In the genomic region with DNA sequence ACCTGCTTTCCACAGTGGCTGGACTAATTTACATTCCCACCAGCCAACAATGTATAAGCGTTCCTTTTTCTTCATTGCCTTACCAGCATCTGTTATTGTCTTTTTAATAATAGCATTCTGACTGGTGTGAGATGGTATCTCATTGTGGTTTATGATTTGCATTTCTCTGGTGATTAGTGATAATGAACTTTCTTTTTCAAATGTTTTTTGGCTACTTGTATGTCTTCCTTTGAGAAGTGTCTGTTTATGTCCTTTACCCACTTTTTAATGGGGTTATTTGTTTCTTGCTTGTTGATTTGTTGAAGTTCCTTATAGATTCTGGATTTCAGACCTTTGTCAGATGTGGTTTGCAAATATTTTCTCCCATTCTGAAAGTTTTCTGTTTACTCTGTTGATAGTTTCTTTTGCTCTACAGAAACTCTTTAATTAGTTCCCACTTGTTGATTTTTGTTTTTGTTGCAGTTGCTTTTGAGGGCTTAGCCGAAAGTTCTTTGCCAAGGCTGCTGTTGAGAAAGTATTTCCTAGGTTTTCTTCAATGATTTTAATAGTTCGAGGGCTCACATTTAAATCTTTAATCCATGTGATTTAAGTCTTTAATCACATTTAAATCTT, we compare ENCODE assay signal across 1 cellular context.
TF ChIP-seq lines count a peak whose summit lies in the region.

No MANE protein-coding gene starts in this region.

TF ChIP-seq in HepG2, 621 proteins besides CTCF, POLR2A, EP300 and RAD21:
- TF ChIP-seq CCDC6 (CRISPR knock-in tag; IDR thresholded peaks at IDR 0.05) (no peak), ZNF816 (CRISPR knock-in tag; IDR thresholded peaks at IDR 0.05; ENCODE audit: borderline replicate concordance) (no peak), NFYC (CRISPR knock-in tag; IDR thresholded peaks at IDR 0.05) (no peak), ZNF530 (CRISPR knock-in tag; IDR thresholded peaks at IDR 0.05; ENCODE audit: low read depth) (no peak), SALL1 (CRISPR knock-in tag; IDR thresholded peaks at IDR 0.05) (no peak), CCAR2 (optimal IDR thresholded peaks at IDR 0.05; ENCODE audit: low read depth, low read length) (no peak), KLF9 (CRISPR knock-in tag; IDR thresholded peaks at IDR 0.05; ENCODE audit: low read depth) (no peak)
- TF ChIP-seq, protein P1, sequence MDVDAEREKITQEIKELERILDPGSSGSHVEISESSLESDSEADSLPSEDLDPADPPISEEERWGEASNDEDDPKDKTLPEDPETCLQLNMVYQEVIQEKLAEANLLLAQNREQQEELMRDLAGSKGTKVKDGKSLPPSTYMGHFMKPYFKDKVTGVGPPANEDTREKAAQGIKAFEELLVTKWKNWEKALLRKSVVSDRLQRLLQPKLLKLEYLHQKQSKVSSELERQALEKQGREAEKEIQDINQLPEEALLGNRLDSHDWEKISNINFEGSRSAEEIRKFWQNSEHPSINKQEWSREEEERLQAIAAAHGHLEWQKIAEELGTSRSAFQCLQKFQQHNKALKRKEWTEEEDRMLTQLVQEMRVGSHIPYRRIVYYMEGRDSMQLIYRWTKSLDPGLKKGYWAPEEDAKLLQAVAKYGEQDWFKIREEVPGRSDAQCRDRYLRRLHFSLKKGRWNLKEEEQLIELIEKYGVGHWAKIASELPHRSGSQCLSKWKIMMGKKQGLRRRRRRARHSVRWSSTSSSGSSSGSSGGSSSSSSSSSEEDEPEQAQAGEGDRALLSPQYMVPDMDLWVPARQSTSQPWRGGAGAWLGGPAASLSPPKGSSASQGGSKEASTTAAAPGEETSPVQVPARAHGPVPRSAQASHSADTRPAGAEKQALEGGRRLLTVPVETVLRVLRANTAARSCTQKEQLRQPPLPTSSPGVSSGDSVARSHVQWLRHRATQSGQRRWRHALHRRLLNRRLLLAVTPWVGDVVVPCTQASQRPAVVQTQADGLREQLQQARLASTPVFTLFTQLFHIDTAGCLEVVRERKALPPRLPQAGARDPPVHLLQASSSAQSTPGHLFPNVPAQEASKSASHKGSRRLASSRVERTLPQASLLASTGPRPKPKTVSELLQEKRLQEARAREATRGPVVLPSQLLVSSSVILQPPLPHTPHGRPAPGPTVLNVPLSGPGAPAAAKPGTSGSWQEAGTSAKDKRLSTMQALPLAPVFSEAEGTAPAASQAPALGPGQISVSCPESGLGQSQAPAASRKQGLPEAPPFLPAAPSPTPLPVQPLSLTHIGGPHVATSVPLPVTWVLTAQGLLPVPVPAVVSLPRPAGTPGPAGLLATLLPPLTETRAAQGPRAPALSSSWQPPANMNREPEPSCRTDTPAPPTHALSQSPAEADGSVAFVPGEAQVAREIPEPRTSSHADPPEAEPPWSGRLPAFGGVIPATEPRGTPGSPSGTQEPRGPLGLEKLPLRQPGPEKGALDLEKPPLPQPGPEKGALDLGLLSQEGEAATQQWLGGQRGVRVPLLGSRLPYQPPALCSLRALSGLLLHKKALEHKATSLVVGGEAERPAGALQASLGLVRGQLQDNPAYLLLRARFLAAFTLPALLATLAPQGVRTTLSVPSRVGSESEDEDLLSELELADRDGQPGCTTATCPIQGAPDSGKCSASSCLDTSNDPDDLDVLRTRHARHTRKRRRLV (CRISPR knock-in tag; IDR thresholded peaks at IDR 0.05), result no peak
